ENCODE assay signal across 8 cellular contexts in genomic region chr13:114226699-114227323, GRCh38. TPM values are rescaled to one million over a fixed set of nuclear protein-coding genes. Genes with fewer than 3 reads are reported as not detected.
DNase-seq lines count a peak whose midpoint lies in the region; ATAC-seq and TF ChIP-seq lines count a peak whose summit lies in the region.

No MANE protein-coding gene starts in this region.

- H3K27ac ChIP-seq in gastrocnemius medialis, result no peak overlapping the region

- no peak overlapping the region for H3K4me3 ChIP-seq in gastrocnemius medialis

- DNase-seq in NCI-H146 treated with DMSO at 0.1 percent for 48 hours (lab: John Stamatoyannopoulos, UW; ENCODE audit: unreplicated experiment) (peak; percentile 68), T-helper 22 cell (ENCODE audit: low read depth) (peak; percentile 60), amygdala (lab: John Stamatoyannopoulos, UW) (peak in 54 of 56 donors; percentile 24 to 91 (median 68)), hepatic stellate cell (ENCODE audit: low spot score) (peak; percentile 89), gastrocnemius medialis (peak; percentile 67 to 82)

- in situ Hi-C loops in gastrocnemius medialis (cut with MboI; ENCODE audit: low sequenced_read_pairs in 4 of 4), result no loop called here

- H3K27me3 ChIP-seq in gastrocnemius medialis, result peaks cover 0 to 10% (median 0%) of the 10 kb centered on the region in 3 donors

- no peak for TF ChIP-seq POLR2A in gastrocnemius medialis (IDR thresholded peaks at IDR 0.05)

- H3K4me1 ChIP-seq in gastrocnemius medialis, result peaks cover 0 to 3% of the 10 kb centered on the region in 2 donors

- no peaks in the 10 kb centered on the region for H3K9me3 ChIP-seq in gastrocnemius medialis

- ATAC-seq in HG02623 (IDR thresholded peaks at IDR 0.05; ENCODE audit: unreplicated experiment), result peak; percentile 81
- peak; percentile 89 to 98 for ATAC-seq in gastrocnemius medialis
- no peak for ATAC-seq in HG03039 (IDR thresholded peaks at IDR 0.05; ENCODE audit: unreplicated experiment)

- no peaks in the 10 kb centered on the region for H3K36me3 ChIP-seq in gastrocnemius medialis

- TF ChIP-seq CTCF in GM12801 (IDR thresholded peaks at IDR 0.05; ENCODE audit: extremely low read depth, insufficient read length), result peak; percentile 85
- peak; percentile 93 to 98 (median 96) for TF ChIP-seq CTCF in gastrocnemius medialis (IDR thresholded peaks at IDR 0.05 in 4 of 5, conservative IDR thresholded peaks at IDR 0.05 in 1 of 5)

- intact Hi-C loops in gastrocnemius medialis (cut with DNase I; ENCODE audit: low total_unique reads), result loop anchor here (1.0 to 5.0 kb wide), 3 partner anchors 185 to 410 kb away; no protein-coding TSS in a partner anchor

RNA-seq across cellular contexts. Expression of gene CDC16, which starts 7.9 kb away (rescaled TPM):
- total RNA-seq in gastrocnemius medialis, result 10 to 100 TPM; 18.5 to 22.2 (median 20.5) TPM

RNA-seq across cellular contexts. Expression of gene CFAP97D2, which starts 47.8 kb away (rescaled TPM):
- not detected for total RNA-seq in gastrocnemius medialis

RNA-seq across cellular contexts. Expression of gene UPF3A, which starts 54.6 kb away (rescaled TPM):
- total RNA-seq in gastrocnemius medialis, result 10 to 100 TPM in 3 of 4 donors, 1 to 10 TPM in 1; 9.1 to 43.9 (median 24.0) TPM
